ENCODE assay signal across 1 cellular context in genomic region chr3:109355625-109356441, GRCh38.
TF ChIP-seq lines count a peak whose summit lies in the region.

No MANE protein-coding gene starts in this region.

TF ChIP-seq in GM23338, 12 proteins besides CTCF, POLR2A, EP300 and RAD21 (continued from another document):
- TF ChIP-seq ZNF462 (CRISPR knock-in tag; IDR thresholded peaks at IDR 0.05) (no peak), ETS1 (IDR thresholded peaks at IDR 0.05) (peak; percentile 37; the same call in 1 of the 2 replicates), REST (IDR thresholded peaks at IDR 0.05; ENCODE audit: unreplicated experiment) (no peak), CREB1 (CRISPR knock-in tag; IDR thresholded peaks at IDR 0.05; ENCODE audit: low read depth) (peak; percentile 52; the same call in 1 of the 2 replicates), EZH2phosphoT487 (IDR thresholded peaks at IDR 0.05; ENCODE audit: unreplicated experiment) (no peak), JUNB (IDR thresholded peaks at IDR 0.05; ENCODE audit: unreplicated experiment) (no peak), EZH2 (IDR thresholded peaks at IDR 0.05; ENCODE audit: low read depth, unreplicated experiment) (no peak), STAT1 (IDR thresholded peaks at IDR 0.05; ENCODE audit: unreplicated experiment) (no peak)
